In genomic region chr15:67290319-67290718, GRCh38 we compare ENCODE assay signal across 17 cellular contexts. TPM values are rescaled to one million over a fixed set of nuclear protein-coding genes. Genes with fewer than 3 reads are reported as not detected.
DNase-seq lines count a peak whose midpoint lies in the region; ATAC-seq, FAIRE-seq and TF ChIP-seq lines count a peak whose summit lies in the region.
"Had no signal": no experiment of that assay in that cellular context is flagged by ENCODE, and none has a peak within 500 bp of the region (broad histone marks: within the 10 kb centered on the region; RNA-seq: fewer than 3 reads in every experiment).

No MANE protein-coding gene starts in this region.

- no peak overlapping the region for H3K4me3 Mint-ChIP-seq in activated CD4-positive, alpha-beta T cell treated with anti-CD3 and anti-CD28 coated beads for 36 hours
- H3K4me3 Mint-ChIP-seq: IgD-negative memory B cell had no signal

- no peaks in the 10 kb centered on the region for H3K4me1 Mint-ChIP-seq in activated CD4-positive, alpha-beta T cell treated with anti-CD3 and anti-CD28 coated beads for 36 hours
- H3K4me1 Mint-ChIP-seq: IgD-negative memory B cell had no signal

- POLR2A ChIA-PET in activated CD4-positive, alpha-beta T cell treated with anti-CD3 and anti-CD28 coated beads for 36 hours (lab: Charles Lee) = no interaction called here

- TF ChIP-seq CTCF in AG10803 (conservative IDR thresholded peaks at IDR 0.05; ENCODE audit: low read length) (no peak), bronchial epithelial cell (IDR thresholded peaks at IDR 0.05; ENCODE audit: insufficient read depth, low read length, severe bottlenecking) (no peak), fibroblast of pulmonary artery (IDR thresholded peaks at IDR 0.05; ENCODE audit: low read length, missing control alignments) (no peak)

- ATAC-seq in HG03159 (IDR thresholded peaks at IDR 0.05; ENCODE audit: unreplicated experiment) (no peak), GM18519 (IDR thresholded peaks at IDR 0.05; ENCODE audit: low FRiP score, unreplicated experiment) (no peak)
- no peak for ATAC-seq in activated CD4-positive, alpha-beta T cell treated with anti-CD3 and anti-CD28 coated beads for 36 hours
- ATAC-seq: Right ventricle myocardium inferior had no signal

- no peak for FAIRE-seq in bronchial epithelial cell (lab: Jason Lieb, UNC)
- FAIRE-seq: A204.1 had no signal

- H3K36me3 Mint-ChIP-seq in activated CD4-positive, alpha-beta T cell treated with anti-CD3 and anti-CD28 coated beads for 36 hours (ENCODE audit: low read depth) = no peaks in the 10 kb centered on the region

- H3K27me3 ChIP-seq in bronchial epithelial cell (ENCODE audit: control insufficient read depth, insufficient read depth, low read length) = no peaks in the 10 kb centered on the region
- H3K27me3 ChIP-seq: Peyer's patch had no signal

- no peaks in the 10 kb centered on the region for H3K27me3 Mint-ChIP-seq in activated CD4-positive, alpha-beta T cell treated with anti-CD3 and anti-CD28 coated beads for 36 hours
- H3K27me3 Mint-ChIP-seq: IgD-negative memory B cell had no signal

- CTCF ChIA-PET in activated CD4-positive, alpha-beta T cell treated with anti-CD3 and anti-CD28 coated beads for 36 hours (lab: Charles Lee) = interaction anchor here (1.0 kb wide), 1 partner anchor 9 kb away, joined by 3 read pairs; no protein-coding TSS in a partner anchor

- H3K27ac Mint-ChIP-seq in activated CD4-positive, alpha-beta T cell treated with anti-CD3 and anti-CD28 coated beads for 36 hours = no peak overlapping the region
- H3K27ac Mint-ChIP-seq: IgD-negative memory B cell had no signal

- H3K9me3 Mint-ChIP-seq in activated CD4-positive, alpha-beta T cell treated with anti-CD3 and anti-CD28 coated beads for 36 hours (ENCODE audit: low read depth) = peaks cover 2% of the 10 kb centered on the region

- DNase-seq in AG10803 (ENCODE audit: low read depth) = peak; percentile 41
- DNase-seq in LHCN-M2 (ENCODE audit: low read depth) = peak; percentile 42
- DNase-seq in bronchial epithelial cell (ENCODE audit: low read depth) = peak; percentile 31
- peak; percentile 32 for DNase-seq in fibroblast of pulmonary artery (ENCODE audit: low read depth)
- no peak for DNase-seq in activated CD4-positive, alpha-beta T cell treated with anti-CD3 and anti-CD28 coated beads for 36 hours
- no peak for DNase-seq in NK-92 (lab: John Stamatoyannopoulos, UW; ENCODE audit: unreplicated experiment)
- DNase-seq: NCI-H1092, NCI-H146, NCI-H2081, NCI-H524 treated with DMSO at 0.1 percent for 48 hours, Peyer's patch had no signal

- intact Hi-C loops in activated CD4-positive, alpha-beta T cell treated with anti-CD3 and anti-CD28 coated beads for 36 hours (cut with DNase I, micrococcal nuclease) = no loop called here

- H3K4me3 ChIP-seq in AG10803 (ENCODE audit: low read length) (no peak overlapping the region), bronchial epithelial cell (ENCODE audit: low read depth, low read length) (no peak overlapping the region), fibroblast of pulmonary artery (replicated peaks; ENCODE audit: low read depth, low read length) (no peak overlapping the region)
- H3K4me3 ChIP-seq: Peyer's patch, SK-N-MC had no signal

- no peaks in the 10 kb centered on the region for H3K36me3 ChIP-seq in bronchial epithelial cell (ENCODE audit: control insufficient read depth, insufficient read depth, low read length)
- H3K36me3 ChIP-seq: Peyer's patch had no signal

RNA-seq across cellular contexts. Expression of gene IQCH, which starts 35.7 kb away (rescaled TPM):
- total RNA-seq in LHCN-M2 (2014; rRNA removed) (4.1 and 4.8 TPM in 2 replicates), bronchial epithelial cell (1.1 and 2.9 TPM in 2 replicates)
- 1.0 TPM for polyA plus RNA-seq in LHCN-M2 (2012)
- total RNA-seq in activated CD4-positive, alpha-beta T cell treated with anti-CD3 and anti-CD28 coated beads for 36 hours = 1 to 10 TPM; 1.8 to 2.1 TPM

RNA-seq across cellular contexts. Expression of gene AAGAB, which starts 35.9 kb away (rescaled TPM):
- 51.8 and 57.0 TPM in 2 replicates for total RNA-seq in LHCN-M2 (2014; rRNA removed)
- polyA plus RNA-seq in LHCN-M2 (2012) = 32.5 TPM
- 77.1 and 90.8 TPM in 2 replicates for total RNA-seq in bronchial epithelial cell
- total RNA-seq in activated CD4-positive, alpha-beta T cell treated with anti-CD3 and anti-CD28 coated beads for 36 hours = 10 to 100 TPM; 43.9 to 48.6 TPM

Comparison
In these comparisons a context has a peak if more than half of its experiments do, and no peak if none do; other contexts are left out.
1. DNase-seq: peak in AG10803 (single experiment), LHCN-M2 (single experiment), bronchial epithelial cell (single experiment) and fibroblast of pulmonary artery (single experiment); none in activated CD4-positive, alpha-beta T cell treated with anti-CD3 and anti-CD28 coated beads for 36 hours (single experiment) and NK-92 (single experiment).